In the genomic region with DNA sequence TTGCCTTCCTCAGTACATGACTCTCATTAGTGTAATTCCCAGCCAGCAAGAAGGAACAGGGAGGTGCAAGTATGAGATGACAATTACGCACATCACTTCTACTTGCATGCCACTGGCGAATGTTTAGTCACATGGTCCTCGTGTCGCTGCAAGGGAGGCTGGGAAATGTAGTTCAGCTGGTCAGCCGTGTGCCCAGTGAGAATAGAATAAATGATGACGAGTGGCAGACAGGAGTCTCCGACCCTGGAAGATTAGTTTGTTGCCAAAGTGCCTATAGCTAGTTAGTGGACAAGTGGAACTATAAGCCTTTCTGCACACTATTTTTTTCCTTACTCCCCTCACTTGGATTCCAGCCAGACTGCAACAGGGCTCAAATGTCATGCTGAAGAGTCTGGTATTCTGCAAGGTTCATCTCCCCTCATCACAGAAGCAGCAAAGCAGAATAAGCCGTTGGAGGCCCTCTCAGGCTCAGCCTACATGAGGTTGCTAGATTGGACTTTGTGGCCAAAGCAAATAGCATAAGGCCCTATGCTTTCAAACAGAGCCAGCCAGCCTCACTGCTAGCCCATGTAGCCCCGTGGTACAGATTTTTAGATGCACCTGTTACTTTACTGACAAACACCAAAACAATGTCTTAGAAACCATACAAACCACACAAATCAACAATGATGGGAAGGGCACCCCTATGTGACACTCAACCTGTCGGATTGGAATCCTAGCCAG, we compare ENCODE assay signal across 10 cellular contexts. TPM values are rescaled to one million over a fixed set of nuclear protein-coding genes. Genes with fewer than 3 reads are reported as not detected.
DNase-seq lines count a peak whose midpoint lies in the region; ATAC-seq and TF ChIP-seq lines count a peak whose summit lies in the region.
"Had no signal": no experiment of that assay in that cellular context is flagged by ENCODE, and none has a peak within 500 bp of the region (broad histone marks: within the 10 kb centered on the region; RNA-seq: fewer than 3 reads in every experiment).

No MANE protein-coding gene starts in this region.

- POLR2A ChIA-PET in SK-N-SH (lab: Yijun Ruan, JAX): no interaction called here

- H3K27ac ChIP-seq in Karpas-422 (ENCODE audit: low read length) (no peak overlapping the region), SK-N-SH (ENCODE audit: low read depth in 2 of 2, low read length in 1 of 2) (no peak overlapping the region), hepatocyte (no peak overlapping the region), thyroid gland (no peak overlapping the region)

- peak overlapping the region; percentile 76 for H2AFZ ChIP-seq in Karpas-422 (ENCODE audit: low read length)
- H2AFZ ChIP-seq in SK-N-SH (ENCODE audit: low read depth): no peak overlapping the region
- H2AFZ ChIP-seq in hepatocyte: no peak overlapping the region

- no peaks in the 10 kb centered on the region for H3K9me3 Mint-ChIP-seq in memory B cell
- H3K9me3 Mint-ChIP-seq: activated naive CD4-positive, alpha-beta T cell treated with anti-CD3 and anti-CD28 coated beads, Interleukin-2, amount 50 U/mL, for 24 hours; nephron had no signal

- ATAC-seq in GM18909 (IDR thresholded peaks at IDR 0.05; ENCODE audit: poor library complexity, unreplicated experiment) (peak; percentile 54), memory B cell (ENCODE audit: low read depth) (peak; percentile 45)

- H3K36me3 ChIP-seq in Karpas-422 (ENCODE audit: insufficient read depth, low read length) (no peaks in the 10 kb centered on the region), SK-N-SH (replicated peaks in 1 of 2; ENCODE audit: control insufficient read depth in 1 of 2, insufficient read depth in 2 of 2, low read length in 1 of 2) (no peaks in the 10 kb centered on the region), hepatocyte (replicated peaks; ENCODE audit: insufficient read depth, low read depth) (no peaks in the 10 kb centered on the region), thyroid gland (no peaks in the 10 kb centered on the region)

- no peaks in the 10 kb centered on the region for H4K20me1 ChIP-seq in Karpas-422 (ENCODE audit: insufficient read depth, low read depth, low read length)
- no peaks in the 10 kb centered on the region for H4K20me1 ChIP-seq in SK-N-SH (ENCODE audit: insufficient read depth)
- H4K20me1 ChIP-seq in hepatocyte (ENCODE audit: insufficient read depth, poor library complexity, severe bottlenecking): no peaks in the 10 kb centered on the region

- TF ChIP-seq RAD21 in SK-N-SH (IDR thresholded peaks at IDR 0.05; ENCODE audit: low read length): no peak

- H3F3A ChIP-seq in SK-N-SH (replicated peaks; ENCODE audit: insufficient read depth): no peaks in the 10 kb centered on the region

- no peak for TF ChIP-seq POLR2A in lower leg skin (IDR thresholded peaks at IDR 0.05)
- TF ChIP-seq POLR2A in thyroid gland (IDR thresholded peaks at IDR 0.05): no peak

- H3K4me1 Mint-ChIP-seq in memory B cell: peaks cover 2% of the 10 kb centered on the region

- CTCF ChIA-PET in SK-N-SH (lab: Yijun Ruan, JAX): interaction anchor here (0.6 to 1.3 kb wide), 2 partner anchors 21 to 119 kb away, joined by 4 to 5 read pairs; no protein-coding TSS in a partner anchor

- 9% methylated on average over 9 of the region's 10 CpGs for WGBS in SK-N-SH (ENCODE audit: low lambda C conversion rate)
- WGBS in lower leg skin, 2 donors: 56 to 61% methylated on average over 10 of the region's 10 CpGs
- WGBS in hepatocyte (ENCODE audit: low lambda C conversion rate, missing lambda C conversion rate): 47% methylated on average over 10 of the region's 10 CpGs
- WGBS in thyroid gland, 2 donors: 40 to 42% methylated on average over 10 of the region's 10 CpGs

- peak overlapping the region; percentile 37; the same call in 1 of the 2 replicates for H3K4me3 ChIP-seq in Karpas-422 (ENCODE audit: low read length)
- H3K4me3 ChIP-seq in SK-N-SH (ENCODE audit: low read depth in 2 of 2, low read length in 1 of 2): peak overlapping the region in 1 of 2 experiments; percentile 29; a peak in 1 of 4 replicates
- H3K4me3 ChIP-seq in lower leg skin (ENCODE audit: low read depth, poor library complexity, severe bottlenecking): no peak overlapping the region
- H3K4me3 ChIP-seq in hepatocyte: no peak overlapping the region
- no peak overlapping the region for H3K4me3 ChIP-seq in thyroid gland (replicated peaks in 1 of 3)

- no peaks in the 10 kb centered on the region for H3K9me3 ChIP-seq in Karpas-422 (ENCODE audit: low read length)
- no peaks in the 10 kb centered on the region for H3K9me3 ChIP-seq in SK-N-SH
- H3K9me3 ChIP-seq in hepatocyte (ENCODE audit: low read depth): no peaks in the 10 kb centered on the region
- H3K9me3 ChIP-seq in thyroid gland: no peaks in the 10 kb centered on the region

- H3K27me3 Mint-ChIP-seq in memory B cell: peaks cover 29% of the 10 kb centered on the region

- TF ChIP-seq EP300 in SK-N-SH (IDR thresholded peaks at IDR 0.05; ENCODE audit: borderline replicate concordance in 1 of 2, low read depth in 1 of 2, low read length in 1 of 2): no peak

- intact Hi-C loops in lower leg skin (cut with DNase I; ENCODE audit: low total_unique reads): no loop called here
- intact Hi-C loops in thyroid gland (cut with DNase I): no loop called here

- H3K27me3 ChIP-seq in Karpas-422 (ENCODE audit: low read length): no peaks in the 10 kb centered on the region
- peaks cover 49% of the 10 kb centered on the region for H3K27me3 ChIP-seq in SK-N-SH (ENCODE audit: insufficient read depth)
- peaks cover 98% of the 10 kb centered on the region for H3K27me3 ChIP-seq in hepatocyte
- peaks cover 29% of the 10 kb centered on the region for H3K27me3 ChIP-seq in thyroid gland

- H3K4me1 ChIP-seq in Karpas-422 (ENCODE audit: low read length) (peaks cover 30% of the 10 kb centered on the region), SK-N-SH (ENCODE audit: control insufficient read depth in 1 of 2, insufficient read depth in 2 of 2, low read depth in 1 of 2, low read length in 1 of 2) (peaks cover 0 to 15% of the 10 kb centered on the region in 2 experiments; a peak in 1 of 4 replicates), hepatocyte (ENCODE audit: insufficient read depth) (peaks cover 11% of the 10 kb centered on the region), thyroid gland (peaks cover 14 to 20% of the 10 kb centered on the region in 2 donors)

- H3K4me3 Mint-ChIP-seq in memory B cell: no peak overlapping the region
- H3K4me3 Mint-ChIP-seq: activated naive CD4-positive, alpha-beta T cell treated with anti-CD3 and anti-CD28 coated beads, Interleukin-2, amount 50 U/mL, for 24 hours; nephron had no signal

- H3K9me2 ChIP-seq in Karpas-422 (replicated peaks; ENCODE audit: insufficient read depth, low read length): no peaks in the 10 kb centered on the region
- no peaks in the 10 kb centered on the region for H3K9me2 ChIP-seq in SK-N-SH
- no peaks in the 10 kb centered on the region for H3K9me2 ChIP-seq in hepatocyte (replicated peaks; ENCODE audit: insufficient read depth)

- TF ChIP-seq CTCF in SK-N-SH (IDR thresholded peaks at IDR 0.05): no peak
- TF ChIP-seq CTCF in lower leg skin (IDR thresholded peaks at IDR 0.05): no peak
- no peak for TF ChIP-seq CTCF in hepatocyte (IDR thresholded peaks at IDR 0.05; ENCODE audit: poor library complexity)
- no peak for TF ChIP-seq CTCF in thyroid gland (IDR thresholded peaks at IDR 0.05)

- H3K36me3 Mint-ChIP-seq in memory B cell: no peaks in the 10 kb centered on the region

- H3K9ac ChIP-seq in Karpas-422 (ENCODE audit: low read length): no peak overlapping the region; the same call in 1 of the 2 replicates
- no peak overlapping the region for H3K9ac ChIP-seq in SK-N-SH

- H3K4me2 ChIP-seq in Karpas-422 (ENCODE audit: low read depth, low read length, poor library complexity, severe bottlenecking) (peak overlapping the region; percentile 52), SK-N-SH (no peak overlapping the region), hepatocyte (no peak overlapping the region)

- DNase-seq in Karpas-422 (peak; percentile 85), SK-N-SH (peak; percentile 26), memory B cell (ENCODE audit: low spot score in 2 of 2) (no peak), NK-92 (lab: John Stamatoyannopoulos, UW; ENCODE audit: unreplicated experiment) (no peak), lower leg skin (ENCODE audit: low spot score in 2 of 2) (no peak), hepatocyte (ENCODE audit: low spot score) (no peak), thyroid gland (no peak)

- H3K79me2 ChIP-seq in Karpas-422 (ENCODE audit: low read length): no peaks in the 10 kb centered on the region
- no peaks in the 10 kb centered on the region for H3K79me2 ChIP-seq in SK-N-SH (ENCODE audit: insufficient read depth)
- no peaks in the 10 kb centered on the region for H3K79me2 ChIP-seq in hepatocyte

- no peak overlapping the region for H3K27ac Mint-ChIP-seq in memory B cell
- H3K27ac Mint-ChIP-seq: activated naive CD4-positive, alpha-beta T cell treated with anti-CD3 and anti-CD28 coated beads, Interleukin-2, amount 50 U/mL, for 24 hours; nephron had no signal

TF ChIP-seq in SK-N-SH, 30 proteins besides CTCF, POLR2A, EP300 and RAD21:
- no peak for TF ChIP-seq FOXM1 (IDR thresholded peaks at IDR 0.05; ENCODE audit: low read depth)
- TF ChIP-seq, protein P1, sequence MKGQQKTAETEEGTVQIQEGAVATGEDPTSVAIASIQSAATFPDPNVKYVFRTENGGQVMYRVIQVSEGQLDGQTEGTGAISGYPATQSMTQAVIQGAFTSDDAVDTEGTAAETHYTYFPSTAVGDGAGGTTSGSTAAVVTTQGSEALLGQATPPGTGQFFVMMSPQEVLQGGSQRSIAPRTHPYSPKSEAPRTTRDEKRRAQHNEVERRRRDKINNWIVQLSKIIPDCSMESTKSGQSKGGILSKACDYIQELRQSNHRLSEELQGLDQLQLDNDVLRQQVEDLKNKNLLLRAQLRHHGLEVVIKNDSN (IDR thresholded peaks at IDR 0.05; ENCODE audit: borderline replicate concordance, low read depth): peak; percentile 89
TF ChIP-seq in SK-N-SH: peak in this region for 1.

RNA-seq across cellular contexts. Expression of a gene that starts 9.7 kb away (rescaled TPM):
- 0.14 TPM in 1 of 2 replicates, not detected in the other for total RNA-seq in Karpas-422 (2014; rRNA removed; shearing (Covaris generic); ENCODE audit: low replicate concordance)
- not detected in 2 replicates for polyA plus RNA-seq in SK-N-SH (2012; rRNA removed)
- polyA plus RNA-seq in SK-N-SH (2012; cell fraction: cytosol; rRNA removed): not detected in 2 replicates
- polyA plus RNA-seq in SK-N-SH (2012; cell fraction: nucleus; rRNA removed): not detected in 2 replicates
- total RNA-seq in lower leg skin: under 1 TPM in 1 of 4 donors, not detected in 3; 0.32 TPM
- not detected in 2 replicates for total RNA-seq in hepatocyte
- polyA plus RNA-seq in hepatocyte: not detected in 2 replicates
- under 1 TPM in 1 of 4 donors, not detected in 3; 0.33 TPM for total RNA-seq in thyroid gland

RNA-seq across cellular contexts. Expression of a gene that starts 29.4 kb away (rescaled TPM):
- 22.1 and 23.0 TPM in 2 replicates for total RNA-seq in Karpas-422 (2014; rRNA removed; shearing (Covaris generic); ENCODE audit: low replicate concordance)
- 3.9 and 5.5 TPM in 2 replicates for polyA plus RNA-seq in SK-N-SH (2012; rRNA removed)
- polyA plus RNA-seq in SK-N-SH (2012; cell fraction: cytosol; rRNA removed): 4.6 and 5.3 TPM in 2 replicates
- 11.3 and 13.8 TPM in 2 replicates for polyA plus RNA-seq in SK-N-SH (2012; cell fraction: nucleus; rRNA removed)
- 10 to 100 TPM; 17.8 to 25.0 (median 23.0) TPM for total RNA-seq in lower leg skin
- total RNA-seq in hepatocyte: 6.9 and 13.5 TPM in 2 replicates
- 11.7 and 15.4 TPM in 2 replicates for polyA plus RNA-seq in hepatocyte
- total RNA-seq in thyroid gland: 10 to 100 TPM; 46.7 to 73.0 (median 48.6) TPM

Comparison
In these comparisons a context has a peak if more than half of its experiments do, and no peak if none do; other contexts are left out.
1. DNase-seq: peak in Karpas-422 (single experiment) and SK-N-SH (single experiment); none in memory B cell (0 of 2), NK-92 (single experiment), lower leg skin (0 of 2), hepatocyte (single experiment) and thyroid gland (0 of 2).